22 cellular contexts compared by ENCODE assay signal in the genomic region with DNA sequence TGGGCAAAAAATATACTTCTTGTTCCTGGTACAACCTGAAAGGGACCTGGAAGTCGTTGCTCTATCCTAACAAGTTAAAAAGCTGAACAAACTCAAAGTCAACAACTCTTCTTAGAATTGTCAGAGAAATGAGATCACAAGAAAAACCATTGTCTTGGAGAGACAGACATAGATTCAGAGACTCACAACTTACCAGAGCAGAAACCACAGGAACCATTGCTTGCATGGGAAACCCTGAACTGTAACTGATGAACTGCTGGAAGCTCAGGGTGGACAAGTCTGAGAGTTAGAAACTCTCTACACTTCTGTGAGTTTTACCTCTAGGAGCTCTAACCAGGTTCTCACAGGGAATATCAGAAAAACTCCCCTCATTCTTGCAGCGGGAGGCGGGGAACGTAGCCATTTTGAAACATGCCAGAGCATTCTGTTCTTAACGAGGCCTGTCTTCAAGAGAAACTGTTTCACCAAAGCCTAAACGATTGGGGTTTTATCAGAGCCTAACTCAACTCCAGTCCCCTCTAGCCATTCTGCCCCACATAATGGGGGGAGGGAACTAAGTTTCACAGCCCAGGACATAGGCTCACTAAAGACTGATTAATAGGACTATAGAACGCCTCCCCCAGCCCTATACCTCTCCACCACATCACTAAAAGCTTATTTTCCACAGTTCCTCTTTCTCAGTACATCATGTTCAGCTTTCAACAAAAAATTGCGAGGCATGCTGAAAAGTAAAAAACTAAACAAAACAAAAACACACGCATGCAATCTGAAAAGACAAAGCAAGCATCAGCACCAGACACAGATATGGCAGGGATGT. TPM values are rescaled to one million over a fixed set of nuclear protein-coding genes. Genes with fewer than 3 reads are reported as not detected.
DNase-seq lines count a peak whose midpoint lies in the region; ATAC-seq, FAIRE-seq and TF ChIP-seq lines count a peak whose summit lies in the region.
"Had no signal": no experiment of that assay in that cellular context is flagged by ENCODE, and none has a peak within 500 bp of the region (broad histone marks: within the 10 kb centered on the region; RNA-seq: fewer than 3 reads in every experiment).

No MANE protein-coding gene starts in this region.

- DNase-seq in GM12891 (ENCODE audit: insufficient read length, low spot score) (no peak), NB4 (ENCODE audit: low read depth) (peak; percentile 19), epithelial cell of proximal tubule (ENCODE audit: low read depth) (peak; percentile 59), DMS153 treated with DMSO at 0.1 percent for 48 hours (lab: John Stamatoyannopoulos, UW; ENCODE audit: unreplicated experiment) (no peak), NCI-H1105 (lab: John Stamatoyannopoulos, UW) (no peak), mucosa of gallbladder (ENCODE audit: low spot score) (no peak)
- DNase-seq: activated CD4-positive, alpha-beta T cell treated with anti-CD3 and anti-CD28 coated beads for 1 hour; activated T-cell treated with anti-CD3 and anti-CD28 coated beads, Interleukin-2, amount 50 U/mL, for 24 hours; brain microvascular endothelial cell; COR-L47; cortex of kidney; GM23248; hypothalamus; MG63; NCI-H2029; NCI-H510A; nephron progenitor cell; SIG-M5; testis had no signal

- TF ChIP-seq POLR2A in GM12891 (IDR thresholded peaks at IDR 0.05; ENCODE audit: low read depth, low read length), result no peak
- TF ChIP-seq POLR2A in NB4 (IDR thresholded peaks at IDR 0.05; ENCODE audit: extremely low read depth, insufficient read length), result no peak

- ATAC-seq in GM19397 (IDR thresholded peaks at IDR 0.05; ENCODE audit: unreplicated experiment), result peak; percentile 64
- ATAC-seq: activated naive CD4-positive, alpha-beta T cell treated with anti-CD3 and anti-CD28 coated beads, Interleukin-2, amount 50 U/mL, for 72 hours had no signal

- TF ChIP-seq CTCF in NB4 (IDR thresholded peaks at IDR 0.05; ENCODE audit: low read depth, low read length), result no peak
- no peak for TF ChIP-seq CTCF in epithelial cell of proximal tubule (conservative IDR thresholded peaks at IDR 0.05; ENCODE audit: low read depth, low read length)

- H3K4me3 ChIP-seq in NB4 (ENCODE audit: low read depth, low read length) (no peak overlapping the region), epithelial cell of proximal tubule (ENCODE audit: low read depth, low read length) (no peak overlapping the region)
- H3K4me3 ChIP-seq: GM23248, MG63, testis had no signal

- peak; percentile 72 for FAIRE-seq in GM12891 (lab: Jason Lieb, UNC)
- FAIRE-seq: endothelial cell of umbilical vein had no signal

TF ChIP-seq in GM12891, 5 proteins besides CTCF, POLR2A, EP300 and RAD21:
- no peak for TF ChIP-seq POU2F2 (IDR thresholded peaks at IDR 0.05; ENCODE audit: low read depth, low read length)
- peak; percentile 96 for TF ChIP-seq SPI1 (IDR thresholded peaks at IDR 0.05; ENCODE audit: low read depth, low read length)
- peak; percentile 79 for TF ChIP-seq PAX5 (IDR thresholded peaks at IDR 0.05; ENCODE audit: insufficient read depth, low read length, severe bottlenecking)

RNA-seq across cellular contexts. Expression of a gene that starts 12.0 kb away (rescaled TPM):
- polyA plus RNA-seq in GM12891 (2012; ENCODE audit: low read depth, missing spikeins), result 122 TPM
- total RNA-seq in epithelial cell of proximal tubule, result 42.8 and 73.6 TPM in 2 replicates
- 15.7 TPM for total RNA-seq in mucosa of gallbladder

Comparison
In these comparisons a context has a peak if more than half of its experiments do, and no peak if none do; other contexts are left out.
1. DNase-seq: peak in NB4 (single experiment) and epithelial cell of proximal tubule (single experiment); none in GM12891 (single experiment), DMS153 treated with DMSO at 0.1 percent for 48 hours (single experiment), NCI-H1105 (single experiment) and mucosa of gallbladder (single experiment).